In the genomic region with DNA sequence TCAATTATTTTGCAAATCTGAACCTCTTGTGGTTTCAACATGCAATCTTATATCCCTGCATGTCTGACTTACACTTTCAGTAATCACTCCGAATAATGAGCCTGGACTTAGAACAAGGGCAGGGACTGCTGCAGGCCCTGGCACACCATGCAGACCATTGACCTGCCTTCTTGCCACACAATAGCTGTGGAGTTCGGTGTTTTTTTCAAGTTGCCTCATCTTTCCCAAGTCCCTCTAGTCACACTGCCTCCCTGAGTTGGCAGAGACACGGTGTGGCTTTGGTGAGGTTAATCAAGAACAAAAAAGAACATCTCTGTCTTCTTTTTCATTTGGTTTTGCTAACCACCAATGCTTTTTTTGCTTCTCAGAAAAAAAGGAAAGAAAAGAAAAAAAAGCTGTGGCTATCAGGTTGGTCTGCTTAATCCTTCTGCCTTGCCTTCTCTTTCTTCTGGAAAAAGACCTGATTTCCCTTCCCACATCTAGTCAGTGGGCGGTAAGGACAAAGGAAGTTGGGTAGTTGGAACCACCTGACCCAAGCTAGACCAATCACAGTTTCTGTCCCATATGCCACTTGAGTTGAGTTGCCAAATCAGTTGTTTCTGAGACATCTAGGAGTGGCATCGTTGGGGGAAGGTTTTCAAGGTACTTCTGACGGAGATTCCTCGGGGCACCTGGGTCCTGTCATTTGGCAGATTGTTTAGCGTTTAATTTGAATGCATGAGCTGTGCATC, we compare ENCODE assay signal across 24 cellular contexts. TPM values are rescaled to one million over a fixed set of nuclear protein-coding genes. Genes with fewer than 3 reads are reported as not detected.
DNase-seq lines count a peak whose midpoint lies in the region; ATAC-seq and TF ChIP-seq lines count a peak whose summit lies in the region.
"Had no signal": no experiment of that assay in that cellular context is flagged by ENCODE, and none has a peak within 500 bp of the region (broad histone marks: within the 10 kb centered on the region; RNA-seq: fewer than 3 reads in every experiment).

No MANE protein-coding gene starts in this region.

- H3K4me1 ChIP-seq in adipocyte (ENCODE audit: control insufficient read depth, insufficient read depth, low read length) (peaks cover 27% of the 10 kb centered on the region), right lobe of liver (peaks cover 0 to 24% (median 8%) of the 10 kb centered on the region in 4 donors), upper lobe of left lung (no peaks in the 10 kb centered on the region)
- H3K4me1 ChIP-seq: SJSA1 had no signal

- no peak overlapping the region for H3K4me3 Mint-ChIP-seq in activated CD8-positive, alpha-beta T cell treated with anti-CD3 and anti-CD28 coated beads for 36 hours
- H3K4me3 Mint-ChIP-seq: CD4-positive, alpha-beta memory T cell had no signal

- intact Hi-C loops in right lobe of liver (cut with DNase I): no loop called here
- intact Hi-C loops in activated CD8-positive, alpha-beta T cell treated with anti-CD3 and anti-CD28 coated beads for 36 hours (cut with micrococcal nuclease): no loop called here

- no peak for TF ChIP-seq CTCF in right lobe of liver (IDR thresholded peaks at IDR 0.05)
- no peak for TF ChIP-seq CTCF in upper lobe of left lung (IDR thresholded peaks at IDR 0.05)
- TF ChIP-seq CTCF in activated CD8-positive, alpha-beta T cell treated with anti-CD3 and anti-CD28 coated beads for 36 hours (IDR thresholded peaks at IDR 0.05): no peak

- POLR2A ChIA-PET in activated CD8-positive, alpha-beta T cell treated with anti-CD3 and anti-CD28 coated beads for 36 hours (lab: Charles Lee): no interaction called here

- no peak overlapping the region for H3K4me3 ChIP-seq in adipocyte (ENCODE audit: low read length)
- no peak overlapping the region for H3K4me3 ChIP-seq in right lobe of liver
- no peak overlapping the region for H3K4me3 ChIP-seq in upper lobe of left lung
- H3K4me3 ChIP-seq: GM12878, SJSA1 had no signal

- WGBS in right lobe of liver (ENCODE audit: insufficient coverage, low coverage, low lambda C conversion rate, missing lambda C conversion rate): 38% methylated on average over 5 of the region's 8 CpGs
- WGBS in upper lobe of left lung, 2 donors: 77 to 85% methylated on average over 8 of the region's 8 CpGs

- H3K9me3 Mint-ChIP-seq in activated CD8-positive, alpha-beta T cell treated with anti-CD3 and anti-CD28 coated beads for 36 hours: no peaks in the 10 kb centered on the region

- H3K27ac ChIP-seq in right lobe of liver (peak overlapping the region; percentile 34 to 84 (median 80)), substantia nigra (ENCODE audit: low read depth, low read length, poor library complexity, severe bottlenecking) (no peak overlapping the region), upper lobe of left lung (no peak overlapping the region)
- H3K27ac ChIP-seq: SJSA1 had no signal

- H3K36me3 ChIP-seq in adipocyte (ENCODE audit: control insufficient read depth, insufficient read depth, low read length, severe bottlenecking) (no peaks in the 10 kb centered on the region), right lobe of liver (no peaks in the 10 kb centered on the region), upper lobe of left lung (no peaks in the 10 kb centered on the region)
- H3K36me3 ChIP-seq: SJSA1 had no signal

- no peak for TF ChIP-seq RAD21 in Ishikawa (IDR thresholded peaks at IDR 0.05; ENCODE audit: low read depth)

- no peak overlapping the region for H3K9ac ChIP-seq in adipocyte (ENCODE audit: low read length)

- CTCF ChIA-PET in activated CD8-positive, alpha-beta T cell treated with anti-CD3 and anti-CD28 coated beads for 36 hours (lab: Charles Lee): interaction anchor here (0.9 kb wide), 1 partner anchor 16 kb away, joined by 3 read pairs; no protein-coding TSS in a partner anchor

- H3K27me3 Mint-ChIP-seq in activated CD8-positive, alpha-beta T cell treated with anti-CD3 and anti-CD28 coated beads for 36 hours: peaks cover 3% of the 10 kb centered on the region

- H3K9me3 ChIP-seq in adipocyte (ENCODE audit: control insufficient read depth, low read length): no peaks in the 10 kb centered on the region
- H3K9me3 ChIP-seq in right lobe of liver: no peaks in the 10 kb centered on the region
- H3K9me3 ChIP-seq in upper lobe of left lung: no peaks in the 10 kb centered on the region
- H3K9me3 ChIP-seq: SJSA1 had no signal

- no peak for TF ChIP-seq EP300 in Ishikawa (IDR thresholded peaks at IDR 0.05; ENCODE audit: borderline replicate concordance)
- no peak for TF ChIP-seq EP300 in upper lobe of left lung (IDR thresholded peaks at IDR 0.05)

- no peak for TF ChIP-seq POLR2A in right lobe of liver (IDR thresholded peaks at IDR 0.05)
- no peak for TF ChIP-seq POLR2A in upper lobe of left lung (IDR thresholded peaks at IDR 0.05)

- H3K36me3 Mint-ChIP-seq in activated CD8-positive, alpha-beta T cell treated with anti-CD3 and anti-CD28 coated beads for 36 hours (ENCODE audit: low read depth): no peaks in the 10 kb centered on the region
- H3K36me3 Mint-ChIP-seq: CD4-positive, alpha-beta memory T cell had no signal

- H3K27ac Mint-ChIP-seq in activated CD8-positive, alpha-beta T cell treated with anti-CD3 and anti-CD28 coated beads for 36 hours: no peak overlapping the region
- H3K27ac Mint-ChIP-seq: CD4-positive, alpha-beta memory T cell had no signal

- H3K27me3 ChIP-seq in adipocyte (replicated peaks; ENCODE audit: control insufficient read depth, insufficient read depth, low read length) (peaks cover 7% of the 10 kb centered on the region), right lobe of liver (no peaks in the 10 kb centered on the region), upper lobe of left lung (no peaks in the 10 kb centered on the region)
- H3K27me3 ChIP-seq: SJSA1 had no signal

- ATAC-seq in right lobe of liver (peak; percentile 84 to 92 (median 88)), HG03565 (IDR thresholded peaks at IDR 0.05; ENCODE audit: unreplicated experiment) (no peak), upper lobe of left lung (ENCODE audit: low FRiP score in 2 of 2) (no peak)
- no peak for ATAC-seq in activated CD8-positive, alpha-beta T cell treated with anti-CD3 and anti-CD28 coated beads for 36 hours
- ATAC-seq: GM12878, PC-3 had no signal

- H3K4me1 Mint-ChIP-seq in activated CD8-positive, alpha-beta T cell treated with anti-CD3 and anti-CD28 coated beads for 36 hours (ENCODE audit: low read depth): no peaks in the 10 kb centered on the region
- H3K4me1 Mint-ChIP-seq: CD4-positive, alpha-beta memory T cell had no signal

- DNase-seq in adipocyte (ENCODE audit: low read depth) (peak; percentile 15), fibroblast of peridontal ligament (ENCODE audit: extremely low read depth) (peak; percentile 10), right lobe of liver (peak; percentile 58 to 86 (median 84)), substantia nigra (lab: John Stamatoyannopoulos, UW) (no peak), upper lobe of left lung (no peak)
- DNase-seq in activated CD8-positive, alpha-beta T cell treated with anti-CD3 and anti-CD28 coated beads for 36 hours: no peak
- DNase-seq: CD4-positive, alpha-beta memory T cell; COR-L47; DMS53; EL; GDM1; IMR-90; Kasumi-1; NCI-H1092 treated with DMSO at 0.1 percent for 48 hours; NCI-H1436 treated with DMSO at 0.1 percent for 48 hours; NCI-H187 treated with DMSO at 0.1 percent for 48 hours; NCI-H2171 treated with DMSO at 0.1 percent for 48 hours; NCI-H345; NCI-H510A treated with DMSO at 0.1 percent for 48 hours; PC-3 had no signal

TF ChIP-seq in Ishikawa, 13 proteins besides CTCF, POLR2A, EP300 and RAD21:
- 0 out of 2 replicates have a peak, but pooled peaks have one; percentile 24 for TF ChIP-seq USF1 (IDR thresholded peaks at IDR 0.05)
- TF ChIP-seq, protein P1, sequence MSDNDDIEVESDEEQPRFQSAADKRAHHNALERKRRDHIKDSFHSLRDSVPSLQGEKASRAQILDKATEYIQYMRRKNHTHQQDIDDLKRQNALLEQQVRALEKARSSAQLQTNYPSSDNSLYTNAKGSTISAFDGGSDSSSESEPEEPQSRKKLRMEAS (IDR thresholded peaks at IDR 0.05): no peak

RNA-seq across cellular contexts. Expression of gene TASP1, which starts 55.9 kb away (rescaled TPM):
- total RNA-seq in right lobe of liver (1 to 10 TPM; 2.5 to 6.1 (median 4.3) TPM), upper lobe of left lung (10 to 100 TPM; 12.4 to 21.1 (median 14.0) TPM)
- total RNA-seq in activated CD8-positive, alpha-beta T cell treated with anti-CD3 and anti-CD28 coated beads for 36 hours: 1 to 10 TPM; 8.7 to 8.8 TPM

Comparison
In these comparisons a context has a peak if more than half of its experiments do, and no peak if none do; other contexts are left out.
1. DNase-seq: peak in adipocyte (single experiment), fibroblast of peridontal ligament (single experiment) and right lobe of liver (3 of 3); none in substantia nigra (0 of 49), upper lobe of left lung (0 of 2) and activated CD8-positive, alpha-beta T cell treated with anti-CD3 and anti-CD28 coated beads for 36 hours (single experiment).
2. ATAC-seq: peak in right lobe of liver (4 of 4); none in HG03565 (single experiment), upper lobe of left lung (0 of 2) and activated CD8-positive, alpha-beta T cell treated with anti-CD3 and anti-CD28 coated beads for 36 hours (single experiment).
3. H3K27ac ChIP-seq: peak in right lobe of liver (3 of 3); none in substantia nigra (single experiment) and upper lobe of left lung (0 of 4).